In genomic region chr21:44455524-44456206, GRCh38 we compare ENCODE assay signal across 8 cellular contexts.
DNase-seq lines count a peak whose midpoint lies in the region; ATAC-seq lines count a peak whose summit lies in the region.

No MANE protein-coding gene starts in this region.

- no peaks in the 10 kb centered on the region for H3K36me3 ChIP-seq in adipocyte (ENCODE audit: control insufficient read depth, insufficient read depth, low read length, severe bottlenecking)

- DNase-seq in AG20443 (ENCODE audit: low spot score) (peak; percentile 66), NCI-H526 treated with DMSO at 0.1 percent for 48 hours (lab: John Stamatoyannopoulos, UW) (peak; percentile 34), adipocyte (ENCODE audit: low read depth) (peak; percentile 48), NCI-H128 (lab: John Stamatoyannopoulos, UW; ENCODE audit: unreplicated experiment) (no peak)

- H3K4me3 ChIP-seq in adipocyte (ENCODE audit: low read length) (peak overlapping the region; percentile 78), iPS-18c (ENCODE audit: insufficient read depth, low read depth, low read length) (peak overlapping the region; percentile 55), skin epidermis (peak overlapping the region; percentile 56 to 89 (median 84))

- H3K9me3 ChIP-seq in adipocyte (ENCODE audit: control insufficient read depth, low read length): peaks cover 15% of the 10 kb centered on the region
- H3K9me3 ChIP-seq in iPS-18c (ENCODE audit: control insufficient read depth, insufficient read depth, low read length): no peaks in the 10 kb centered on the region

- H3K4me1 ChIP-seq in adipocyte (ENCODE audit: control insufficient read depth, insufficient read depth, low read length): no peaks in the 10 kb centered on the region

- H3K9ac ChIP-seq in adipocyte (ENCODE audit: low read length): peak overlapping the region; percentile 46

- peaks cover 11% of the 10 kb centered on the region for H3K27me3 ChIP-seq in adipocyte (replicated peaks; ENCODE audit: control insufficient read depth, insufficient read depth, low read length)

- peak; percentile 66 for ATAC-seq in GM19395 (IDR thresholded peaks at IDR 0.05; ENCODE audit: unreplicated experiment)
- ATAC-seq in HG02759 (IDR thresholded peaks at IDR 0.05; ENCODE audit: unreplicated experiment): no peak

- H3K27ac ChIP-seq in skin epidermis: peak overlapping the region in 13 of 21 experiments; percentile 17 to 77 (median 55)
